ENCODE assay signal across 1 cellular context in the genomic region with DNA sequence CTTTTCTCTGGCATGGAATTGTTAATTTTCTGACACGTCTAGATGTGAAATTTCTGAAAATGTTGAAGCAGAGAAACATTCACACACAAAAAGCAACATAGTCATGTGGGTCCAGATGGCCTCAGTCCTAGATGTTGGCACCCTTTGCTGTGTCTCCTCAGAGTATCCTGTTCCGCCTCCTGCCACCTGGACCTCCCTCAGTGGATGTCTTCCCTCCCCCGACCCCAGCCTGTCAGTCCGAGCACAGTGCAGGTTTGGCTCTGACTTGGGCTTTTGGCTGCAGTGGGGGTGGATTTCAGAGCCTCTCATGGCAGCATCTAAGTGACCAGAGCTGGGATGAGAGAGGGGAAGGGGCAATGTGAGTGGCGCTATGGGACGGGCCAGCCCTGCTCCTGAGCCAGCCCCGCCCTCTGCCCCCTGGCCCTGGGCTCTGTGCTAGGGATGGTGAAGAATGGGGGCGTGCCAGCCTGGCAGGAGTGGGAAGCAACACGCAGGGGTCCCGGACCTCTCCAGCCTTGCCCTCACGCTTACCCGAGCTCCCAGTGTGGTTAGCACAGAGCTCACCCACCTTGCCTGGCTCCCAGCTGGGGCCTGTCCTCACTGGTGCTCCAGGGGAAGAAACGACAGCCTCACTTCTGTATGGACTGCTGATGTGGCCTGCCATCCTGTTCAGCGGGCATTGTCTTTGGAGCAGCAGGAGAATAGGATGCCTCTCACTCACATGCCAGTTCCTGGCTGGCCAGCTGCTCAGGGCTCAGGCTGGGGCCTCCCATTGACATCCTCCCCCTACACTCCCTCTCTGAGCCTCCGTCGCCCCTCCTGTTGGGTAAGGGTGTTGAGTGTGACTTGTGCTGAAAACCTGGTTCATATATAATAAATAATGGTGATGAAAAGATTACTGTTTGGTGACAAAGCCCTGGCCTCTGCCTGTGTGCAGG.
A peak's percentile ranks its signal among the peaks of the same experiment; 100 is the strongest.
TF ChIP-seq lines count a peak whose summit lies in the region.

No MANE protein-coding gene starts in this region.

TF ChIP-seq in K562, 482 proteins besides CTCF, POLR2A, EP300 and RAD21:
- TF ChIP-seq PBX2 (CRISPR knock-in tag; IDR thresholded peaks at IDR 0.05; ENCODE audit: low read depth) (no peak), PBX2 (tag; conservative IDR thresholded peaks at IDR 0.05; ENCODE audit: low read depth) (no peak), CEBPG (CRISPR knock-in tag; IDR thresholded peaks at IDR 0.05) (0 out of 2 replicates have a peak, but pooled peaks have one; percentile 25), CEBPG (tag; conservative IDR thresholded peaks at IDR 0.05 in 1 of 2, IDR thresholded peaks at IDR 0.05 in 1 of 2) (no peak), KLF13 (tag; IDR thresholded peaks at IDR 0.05; ENCODE audit: borderline replicate concordance, low read depth) (no peak), RBBP5 (IDR thresholded peaks at IDR 0.05; ENCODE audit: borderline replicate concordance, insufficient read depth, low read length, poor library complexity, severe bottlenecking) (peak; percentile 0)
